In genomic region chr20:24930724-24931688, GRCh38 we compare ENCODE assay signal across 8 cellular contexts. TPM values are rescaled to one million over a fixed set of nuclear protein-coding genes. Genes with fewer than 3 reads are reported as not detected.
DNase-seq lines count a peak whose midpoint lies in the region; ATAC-seq and TF ChIP-seq lines count a peak whose summit lies in the region.
"Not testable (repeated sequence)": the region's sequence is repeated elsewhere in the genome, so short reads cannot be mapped to it uniquely, and the experiment has no call there.

No MANE protein-coding gene starts in this region.

- WGBS in esophagus, 2 donors = 49 to 53% methylated on average over 15 of the region's 15 CpGs
- WGBS in right lobe of liver (ENCODE audit: insufficient coverage, low coverage, low lambda C conversion rate, missing lambda C conversion rate) = 51% methylated on average over 12 of the region's 15 CpGs

- H3K9me3 ChIP-seq in AG04450 (ENCODE audit: control insufficient read depth, insufficient read depth, low read length); Loucy (ENCODE audit: insufficient read depth, low read depth, low read length); esophagus (ENCODE audit: control insufficient read depth in 2 of 2, insufficient read depth in 1 of 2, low read depth in 1 of 2, low read length in 1 of 2); right lobe of liver: not testable (repeated sequence)

- intact Hi-C loops in right lobe of liver (cut with DNase I) = not testable (repeated sequence)

- TF ChIP-seq POLR2A in right lobe of liver (IDR thresholded peaks at IDR 0.05) = not testable (repeated sequence)

- peak overlapping the region; percentile 46 for H3K4me3 Mint-ChIP-seq in T-helper 1 cell treated with Interleukin-12 subunit alpha and Interleukin-12 subunit beta and Interleukin-4 antibody, amounts not matched to agents 30 μg/mL and 1 μg/mL, for 36 hours
- H3K4me3 Mint-ChIP-seq in progenitor cell of endocrine pancreas (ENCODE audit: low read depth) = peak overlapping the region; percentile 58

- peaks cover 22% of the 10 kb centered on the region for H3K4me1 ChIP-seq in Loucy (ENCODE audit: insufficient read depth, low read length, poor library complexity, severe bottlenecking)
- H3K4me1 ChIP-seq in esophagus (ENCODE audit: control insufficient read depth in 2 of 2, insufficient read depth in 2 of 2, low read length in 1 of 2); right lobe of liver: not testable (repeated sequence)

- not testable (repeated sequence) for H3K27ac ChIP-seq in AG04450 (ENCODE audit: low read depth, low read length)
- H3K27ac ChIP-seq in esophagus (ENCODE audit: low read depth in 2 of 2, low read length in 1 of 2) (peak overlapping the region; percentile 88 to 89), right lobe of liver (peak overlapping the region in 2 of 3 donors; percentile 24 to 56)

- peak overlapping the region; percentile 90 for H3K27ac Mint-ChIP-seq in T-helper 1 cell treated with Interleukin-12 subunit alpha and Interleukin-12 subunit beta and Interleukin-4 antibody, amounts not matched to agents 30 μg/mL and 1 μg/mL, for 36 hours
- peak overlapping the region; percentile 99 for H3K27ac Mint-ChIP-seq in progenitor cell of endocrine pancreas

- not testable (repeated sequence) for H3K27me3 ChIP-seq in AG04450 (ENCODE audit: control insufficient read depth, insufficient read depth, low read length); Loucy (ENCODE audit: insufficient read depth, low read length, poor library complexity, severe bottlenecking); esophagus (ENCODE audit: control insufficient read depth in 1 of 2, insufficient read depth in 2 of 2, low read length in 2 of 2); right lobe of liver

- not testable (repeated sequence) for H3K79me2 ChIP-seq in Loucy (ENCODE audit: insufficient read depth, low read length)

- H3K27me3 Mint-ChIP-seq in T-helper 1 cell treated with Interleukin-12 subunit alpha and Interleukin-12 subunit beta and Interleukin-4 antibody, amounts not matched to agents 30 μg/mL and 1 μg/mL, for 36 hours (ENCODE audit: low read depth); progenitor cell of endocrine pancreas: not testable (repeated sequence)

- peak; percentile 24; the same call in 1 of the 2 replicates for TF ChIP-seq CTCF in AG04450 (IDR thresholded peaks at IDR 0.05; ENCODE audit: low read depth, low read length)
- TF ChIP-seq CTCF in GM10266 (IDR thresholded peaks at IDR 0.05; ENCODE audit: control insufficient read depth, insufficient read depth, low read depth, missing control alignments) = peak; percentile 34
- peak; percentile 68 for TF ChIP-seq CTCF in Loucy (conservative IDR thresholded peaks at IDR 0.05; ENCODE audit: low read length)
- peak; percentile 49 for TF ChIP-seq CTCF in astrocyte of the spinal cord (IDR thresholded peaks at IDR 0.05; ENCODE audit: low read depth, low read length)
- peak; percentile 44 to 50 (median 48) for TF ChIP-seq CTCF in right lobe of liver (IDR thresholded peaks at IDR 0.05)
- peak; percentile 66 for TF ChIP-seq CTCF in progenitor cell of endocrine pancreas (IDR thresholded peaks at IDR 0.05; ENCODE audit: unreplicated experiment)

- H3K9me2 ChIP-seq in Loucy (replicated peaks; ENCODE audit: low read depth, low read length) = not testable (repeated sequence)

- H3F3A ChIP-seq in Loucy (ENCODE audit: low read depth) = not testable (repeated sequence)

- H3K4me2 ChIP-seq in Loucy (ENCODE audit: low read depth, low read length, poor library complexity, severe bottlenecking) = peak overlapping the region; percentile 59

- ATAC-seq in right lobe of liver = not testable (repeated sequence)

- not testable (repeated sequence) for H3K4me3 ChIP-seq in AG04450 (ENCODE audit: low read depth, low read length); astrocyte of the spinal cord (ENCODE audit: low read depth, low read length)
- H3K4me3 ChIP-seq in Loucy (ENCODE audit: low read length, poor library complexity, severe bottlenecking) = peak overlapping the region; percentile 31
- peak overlapping the region; percentile 46 to 48 for H3K4me3 ChIP-seq in esophagus (ENCODE audit: low read depth in 1 of 2, low read length in 2 of 2)
- peak overlapping the region in 1 of 3 donors; percentile 10 for H3K4me3 ChIP-seq in right lobe of liver

- DNase-seq in AG04450 (ENCODE audit: low read depth, low spot score); GM10266 (ENCODE audit: extremely low spot score); astrocyte of the spinal cord (ENCODE audit: low read depth, low spot score); right lobe of liver; progenitor cell of endocrine pancreas (ENCODE audit: low spot score, unreplicated experiment): not testable (repeated sequence)

- H4K20me1 ChIP-seq in Loucy (ENCODE audit: insufficient read depth, low read length, poor library complexity, severe bottlenecking) = not testable (repeated sequence)

- not testable (repeated sequence) for H3K9me3 Mint-ChIP-seq in T-helper 1 cell treated with Interleukin-12 subunit alpha and Interleukin-12 subunit beta and Interleukin-4 antibody, amounts not matched to agents 30 μg/mL and 1 μg/mL, for 36 hours; progenitor cell of endocrine pancreas (ENCODE audit: low read depth)

- peak overlapping the region; percentile 59; the same call in 1 of the 2 replicates for H2AFZ ChIP-seq in Loucy (ENCODE audit: low read length)

- CTCF ChIA-PET in AG04450 (lab: Charles Lee) = interaction anchor here (1.2 kb wide), 1 partner anchor 9 kb away, joined by 3 read pairs; no protein-coding TSS in a partner anchor

- H3K4me1 Mint-ChIP-seq in T-helper 1 cell treated with Interleukin-12 subunit alpha and Interleukin-12 subunit beta and Interleukin-4 antibody, amounts not matched to agents 30 μg/mL and 1 μg/mL, for 36 hours (ENCODE audit: low read depth) = peaks cover 40% of the 10 kb centered on the region
- H3K4me1 Mint-ChIP-seq in progenitor cell of endocrine pancreas (ENCODE audit: low read depth) = peaks cover 19% of the 10 kb centered on the region

- H3K36me3 Mint-ChIP-seq in T-helper 1 cell treated with Interleukin-12 subunit alpha and Interleukin-12 subunit beta and Interleukin-4 antibody, amounts not matched to agents 30 μg/mL and 1 μg/mL, for 36 hours (ENCODE audit: low read depth); progenitor cell of endocrine pancreas (ENCODE audit: insufficient read depth): not testable (repeated sequence)

- in situ Hi-C loops in astrocyte of the spinal cord (cut with HindIII; ENCODE audit: low sequenced_read_pairs) = not testable (repeated sequence)

- peak overlapping the region; percentile 45 for H3K9ac ChIP-seq in Loucy (ENCODE audit: low read depth, low read length, poor library complexity, severe bottlenecking)

- not testable (repeated sequence) for H3K36me3 ChIP-seq in Loucy (ENCODE audit: insufficient read depth, low read length); esophagus (ENCODE audit: control insufficient read depth in 2 of 2, insufficient read depth in 2 of 2, low read length in 1 of 2); right lobe of liver

- POLR2A ChIA-PET in AG04450 (lab: Yijun Ruan, JAX) = not testable (repeated sequence)

RNA-seq across cellular contexts. Expression of gene CST7, which starts 18.1 kb away (rescaled TPM):
- polyA plus RNA-seq in AG04450 (2011; rRNA removed) (not detected in 2 replicates), esophagus (1 to 10 TPM; 1.4 to 2.9 TPM)
- polyA minus RNA-seq in AG04450 (2011; rRNA and poly(A)+ RNA removed) = not detected in 2 replicates
- total RNA-seq in right lobe of liver (1 to 10 TPM; 1.1 to 4.6 (median 1.5) TPM), progenitor cell of endocrine pancreas (not detected in 2 replicates)
